Comparison of ENCODE assay signal across 19 cellular contexts in the genomic region with DNA sequence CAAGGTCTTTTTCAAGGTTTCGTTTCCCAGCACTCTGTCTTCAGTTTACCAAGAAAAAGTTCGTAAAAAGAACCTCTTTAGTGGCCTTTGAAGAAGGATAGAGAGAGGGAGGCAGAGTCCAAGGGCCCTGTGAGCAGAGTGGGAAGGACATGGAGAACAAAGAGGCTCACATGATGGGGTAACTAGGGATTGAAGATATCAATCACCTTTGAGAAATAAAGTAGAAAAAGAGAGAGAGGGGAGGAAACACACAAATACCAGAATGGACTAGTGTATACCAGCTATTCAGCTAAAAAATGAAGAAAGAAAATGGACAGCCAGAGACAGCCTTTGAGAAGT.
DNase-seq lines count a peak whose midpoint lies in the region; ATAC-seq, FAIRE-seq and TF ChIP-seq lines count a peak whose summit lies in the region.
"Had no signal": no experiment of that assay in that cellular context is flagged by ENCODE, and none has a peak within 500 bp of the region (broad histone marks: within the 10 kb centered on the region; RNA-seq: fewer than 3 reads in every experiment).

No MANE protein-coding gene starts in this region.

- H3K4me3 ChIP-seq in HEK293 (ENCODE audit: low read depth, low read length) (no peak overlapping the region), adrenal gland (peak overlapping the region in 1 of 4 donors; percentile 12), kidney (ENCODE audit: low read length in 2 of 2) (no peak overlapping the region), trophoblast cell (ENCODE audit: low read depth, low read length) (no peak overlapping the region), BE2C (ENCODE audit: low read depth, low read length) (no peak overlapping the region)
- H3K4me3 ChIP-seq: GM23338, SJCRH30 had no signal

- H3K4ac ChIP-seq in trophoblast cell (ENCODE audit: low read depth, low read length) = no peak overlapping the region

- H3K4me1 ChIP-seq in HEK293 (ENCODE audit: control insufficient read depth, insufficient read depth, low read length) (no peaks in the 10 kb centered on the region; the same call in 1 of the 2 replicates), adrenal gland (replicated peaks in 1 of 2) (peaks cover 10 to 18% of the 10 kb centered on the region in 2 donors), kidney (ENCODE audit: control insufficient read depth in 1 of 2, insufficient read depth in 1 of 2, low read depth in 1 of 2, low read length in 2 of 2) (peaks cover 4 to 18% of the 10 kb centered on the region in 2 donors), trophoblast cell (ENCODE audit: control insufficient read depth in 1 of 2, insufficient read depth in 2 of 2, low read length in 2 of 2) (peaks cover 7 to 8% of the 10 kb centered on the region in 2 experiments), BE2C (no peaks in the 10 kb centered on the region)

- no peaks in the 10 kb centered on the region for H3K27me3 ChIP-seq in adrenal gland
- no peaks in the 10 kb centered on the region for H3K27me3 ChIP-seq in trophoblast cell (ENCODE audit: insufficient read depth, low read length)
- no peaks in the 10 kb centered on the region for H3K27me3 ChIP-seq in BE2C
- H3K27me3 ChIP-seq: SJCRH30 had no signal

- H3K36me3 ChIP-seq in HEK293 (ENCODE audit: control insufficient read depth in 2 of 2, insufficient read depth in 1 of 2, low read length in 2 of 2) = no peaks in the 10 kb centered on the region
- no peaks in the 10 kb centered on the region for H3K36me3 ChIP-seq in adrenal gland (replicated peaks in 1 of 2)
- no peaks in the 10 kb centered on the region for H3K36me3 ChIP-seq in kidney (ENCODE audit: control insufficient read depth in 1 of 2, insufficient read depth in 2 of 2, low read length in 2 of 2)
- H3K36me3 ChIP-seq in trophoblast cell (ENCODE audit: control insufficient read depth in 1 of 2, insufficient read depth in 2 of 2, low read length in 2 of 2) = no peaks in the 10 kb centered on the region
- no peaks in the 10 kb centered on the region for H3K36me3 ChIP-seq in BE2C
- H3K36me3 ChIP-seq: SJCRH30 had no signal

- no peak overlapping the region for H4K12ac ChIP-seq in trophoblast cell (ENCODE audit: low read depth, low read length)

- no peak overlapping the region for H3K18ac ChIP-seq in trophoblast cell (ENCODE audit: low read length)

- no peak overlapping the region for H3K4me2 ChIP-seq in trophoblast cell (ENCODE audit: low read length)
- H3K4me2 ChIP-seq: GM23338 had no signal

- H2AFZ ChIP-seq in trophoblast cell (ENCODE audit: insufficient read depth, low read length, poor library complexity) = no peak overlapping the region
- H2AFZ ChIP-seq: GM23338 had no signal

- 15 to 40% (median 34%) methylated on average over 2 of the region's 2 CpGs for WGBS in adrenal gland, 4 donors
- WGBS in trophoblast cell (ENCODE audit: extremely low coverage, insufficient coverage, insufficient read length) = no CpG with 5 or more reads among the region's 2 CpGs

- ATAC-seq in GM21717 (IDR thresholded peaks at IDR 0.05; ENCODE audit: unreplicated experiment) = no peak
- ATAC-seq: GM23338 had no signal

- H2BK5ac ChIP-seq in trophoblast cell (ENCODE audit: low read depth, low read length, poor library complexity) = no peak overlapping the region

- H3K27ac ChIP-seq in HEK293 (ENCODE audit: extremely low read depth, low read depth, low read length) (no peak overlapping the region), adrenal gland (peak overlapping the region; percentile 43 to 85 (median 62)), kidney (ENCODE audit: low read depth in 2 of 2, low read length in 2 of 2) (peak overlapping the region; percentile 18 to 60), trophoblast cell (ENCODE audit: low read depth, low read length) (peak overlapping the region; percentile 51)
- H3K27ac ChIP-seq: SJCRH30 had no signal

- H3K23ac ChIP-seq in trophoblast cell (ENCODE audit: low read length) = no peak overlapping the region

- peak overlapping the region; percentile 56 for H2BK12ac ChIP-seq in trophoblast cell (ENCODE audit: low read length)

- no peaks in the 10 kb centered on the region for H3K9me3 ChIP-seq in HEK293 (ENCODE audit: control insufficient read depth, insufficient read depth, low read depth, low read length)
- no peaks in the 10 kb centered on the region for H3K9me3 ChIP-seq in adrenal gland (replicated peaks in 1 of 3)
- H3K9me3 ChIP-seq in kidney (ENCODE audit: control insufficient read depth in 1 of 2, low read length in 2 of 2) = no peaks in the 10 kb centered on the region
- no peaks in the 10 kb centered on the region for H3K9me3 ChIP-seq in trophoblast cell (ENCODE audit: insufficient read depth, low read depth, low read length)
- no peaks in the 10 kb centered on the region for H3K9me3 ChIP-seq in BE2C

- POLR2A ChIA-PET in HEK293 (lab: Yijun Ruan, JAX) = no interaction called here

- H4K8ac ChIP-seq in trophoblast cell (ENCODE audit: low read depth, low read length) = peak overlapping the region; percentile 40

- intact Hi-C loops in adrenal gland (cut with DNase I) (loop anchor here in 1 of 2 donors (10.0 kb wide), 1 partner anchor 65 kb away; no protein-coding TSS in a partner anchor), kidney (cut with DNase I) (no loop called here), head of caudate nucleus (cut with DNase I) (no loop called here)

- H4K91ac ChIP-seq in trophoblast cell (ENCODE audit: low read depth, low read length) = peak overlapping the region; percentile 28

- TF ChIP-seq CTCF in HEK293 (tag by site-specific recombination; IDR thresholded peaks at IDR 0.05) = no peak
- no peak for TF ChIP-seq CTCF in adrenal gland (IDR thresholded peaks at IDR 0.05)
- TF ChIP-seq CTCF in kidney (IDR thresholded peaks at IDR 0.05; ENCODE audit: borderline replicate concordance, extremely low read depth, insufficient read depth) = no peak
- TF ChIP-seq CTCF in BE2C (IDR thresholded peaks at IDR 0.05; ENCODE audit: low read depth, low read length) = no peak

- H2AK5ac ChIP-seq in trophoblast cell (ENCODE audit: low read length) = no peak overlapping the region

- DNase-seq in adrenal gland (no peak), kidney (no peak), trophoblast cell (no peak), head of caudate nucleus (no peak), NCI-H524 (lab: John Stamatoyannopoulos, UW) (no peak), BE2C (no peak)
- DNase-seq: AML-193; CD4-positive, CD25-positive, alpha-beta regulatory T cell; DMS79 treated with DMSO at 0.1 percent for 48 hours; HFFc6; NCI-H1105 treated with DMSO at 0.1 percent for 48 hours; NCI-H187 treated with DMSO at 0.1 percent for 48 hours had no signal

- peak overlapping the region; percentile 75 for H2BK120ac ChIP-seq in trophoblast cell (ENCODE audit: insufficient read depth, low read length, poor library complexity)

- CTCF ChIA-PET in HEK293 (lab: Yijun Ruan, JAX) = interaction anchor here (0.7 kb wide), 1 partner anchor 56 kb away, joined by 3 read pairs; no protein-coding TSS in a partner anchor

- FAIRE-seq in kidney (lab: Jason Lieb, UNC) = no peak
- FAIRE-seq: G401.6, GM12892, GM19239 had no signal

- H3K9ac ChIP-seq in kidney (ENCODE audit: low read length in 2 of 2) (no peak overlapping the region), trophoblast cell (ENCODE audit: low read length) (no peak overlapping the region)

- H3K79me1 ChIP-seq in trophoblast cell (ENCODE audit: low read length) = peaks cover 4% of the 10 kb centered on the region

- TF ChIP-seq POLR2A in adrenal gland (IDR thresholded peaks at IDR 0.05) = no peak

- no peaks in the 10 kb centered on the region for H3K79me2 ChIP-seq in trophoblast cell (ENCODE audit: control insufficient read depth, insufficient read depth, low read length, poor library complexity)

- no peak overlapping the region for H3K14ac ChIP-seq in trophoblast cell (ENCODE audit: low read length)

TF ChIP-seq in HEK293, 187 proteins besides CTCF, POLR2A, EP300 and RAD21:
- TF ChIP-seq ZNF529 (tag by site-specific recombination; IDR thresholded peaks at IDR 0.05; ENCODE audit: insufficient replicate concordance) (no peak), ZNF248 (tag by site-specific recombination; IDR thresholded peaks at IDR 0.05) (no peak), ZNF530 (tag by site-specific recombination; IDR thresholded peaks at IDR 0.05; ENCODE audit: low read depth) (no peak), TRIM28 (IDR thresholded peaks at IDR 0.05; ENCODE audit: borderline replicate concordance, low read length) (no peak), ZNF837 (tag by site-specific recombination; IDR thresholded peaks at IDR 0.05) (no peak), ZBTB20 (tag by site-specific recombination; IDR thresholded peaks at IDR 0.05) (peak; percentile 19; the same call in 1 of the 2 replicates), ZBTB17 (tag by site-specific recombination; IDR thresholded peaks at IDR 0.05) (no peak)
- TF ChIP-seq, protein P1, sequence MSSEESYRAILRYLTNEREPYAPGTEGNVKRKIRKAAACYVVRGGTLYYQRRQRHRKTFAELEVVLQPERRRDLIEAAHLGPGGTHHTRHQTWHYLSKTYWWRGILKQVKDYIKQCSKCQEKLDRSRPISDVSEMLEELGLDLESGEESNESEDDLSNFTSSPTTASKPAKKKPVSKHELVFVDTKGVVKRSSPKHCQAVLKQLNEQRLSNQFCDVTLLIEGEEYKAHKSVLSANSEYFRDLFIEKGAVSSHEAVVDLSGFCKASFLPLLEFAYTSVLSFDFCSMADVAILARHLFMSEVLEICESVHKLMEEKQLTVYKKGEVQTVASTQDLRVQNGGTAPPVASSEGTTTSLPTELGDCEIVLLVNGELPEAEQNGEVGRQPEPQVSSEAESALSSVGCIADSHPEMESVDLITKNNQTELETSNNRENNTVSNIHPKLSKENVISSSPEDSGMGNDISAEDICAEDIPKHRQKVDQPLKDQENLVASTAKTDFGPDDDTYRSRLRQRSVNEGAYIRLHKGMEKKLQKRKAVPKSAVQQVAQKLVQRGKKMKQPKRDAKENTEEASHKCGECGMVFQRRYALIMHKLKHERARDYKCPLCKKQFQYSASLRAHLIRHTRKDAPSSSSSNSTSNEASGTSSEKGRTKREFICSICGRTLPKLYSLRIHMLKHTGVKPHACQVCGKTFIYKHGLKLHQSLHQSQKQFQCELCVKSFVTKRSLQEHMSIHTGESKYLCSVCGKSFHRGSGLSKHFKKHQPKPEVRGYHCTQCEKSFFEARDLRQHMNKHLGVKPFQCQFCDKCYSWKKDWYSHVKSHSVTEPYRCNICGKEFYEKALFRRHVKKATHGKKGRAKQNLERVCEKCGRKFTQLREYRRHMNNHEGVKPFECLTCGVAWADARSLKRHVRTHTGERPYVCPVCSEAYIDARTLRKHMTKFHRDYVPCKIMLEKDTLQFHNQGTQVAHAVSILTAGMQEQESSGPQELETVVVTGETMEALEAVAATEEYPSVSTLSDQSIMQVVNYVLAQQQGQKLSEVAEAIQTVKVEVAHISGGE (tag by site-specific recombination; conservative IDR thresholded peaks at IDR 0.05; ENCODE audit: low read depth) = no peak
TF ChIP-seq in HEK293: peak in this region for 1.
